9 cellular contexts compared by ENCODE assay signal in genomic region chr17:49843774-49844350, GRCh38. TPM values are rescaled to one million over a fixed set of nuclear protein-coding genes. Genes with fewer than 3 reads are reported as not detected.
DNase-seq lines count a peak whose midpoint lies in the region; ATAC-seq and TF ChIP-seq lines count a peak whose summit lies in the region.
"Had no signal": no experiment of that assay in that cellular context is flagged by ENCODE, and none has a peak within 500 bp of the region (broad histone marks: within the 10 kb centered on the region; RNA-seq: fewer than 3 reads in every experiment).

No MANE protein-coding gene starts in this region.

- no peak overlapping the region for H3K27ac ChIP-seq in DOHH2 (ENCODE audit: low read depth, low read length)

- H3K36me3 Mint-ChIP-seq in activated CD8-positive, alpha-beta T cell treated with anti-CD3 and anti-CD28 coated beads, Interleukin-2, amount 10 ng/mL, durations not matched to agents 7 days and 5 days (ENCODE audit: low read depth), result peaks cover 2% of the 10 kb centered on the region

- peaks cover 7% of the 10 kb centered on the region; the same call in 1 of the 2 replicates for H3K27me3 ChIP-seq in DOHH2 (ENCODE audit: control insufficient read depth, low read length)

- no peak overlapping the region for H3K4me3 ChIP-seq in DOHH2 (ENCODE audit: low read length)

- no peak overlapping the region for H3K4me3 Mint-ChIP-seq in activated CD8-positive, alpha-beta T cell treated with anti-CD3 and anti-CD28 coated beads, Interleukin-2, amount 10 ng/mL, durations not matched to agents 7 days and 5 days
- H3K4me3 Mint-ChIP-seq: naive B cell had no signal

- DNase-seq in HUDEP-2 (lab: John Stamatoyannopoulos, UW; ENCODE audit: unreplicated experiment in 76 of 76) (peak in 44 of 76 experiments; percentile 3 to 65 (median 32)), lung microvascular endothelial cell (ENCODE audit: low read depth in 2 of 2) (peak; percentile 45 to 74)
- peak; percentile 38 for DNase-seq in activated CD8-positive, alpha-beta T cell treated with anti-CD3 and anti-CD28 coated beads, Interleukin-2, amount 10 ng/mL, durations not matched to agents 7 days and 5 days
- DNase-seq: naive B cell had no signal

- no peaks in the 10 kb centered on the region for H3K9me3 ChIP-seq in DOHH2 (ENCODE audit: control insufficient read depth, insufficient read depth, low read length)

- H3K27ac Mint-ChIP-seq in activated CD8-positive, alpha-beta T cell treated with anti-CD3 and anti-CD28 coated beads, Interleukin-2, amount 10 ng/mL, durations not matched to agents 7 days and 5 days, result peak overlapping the region; percentile 47

- no peaks in the 10 kb centered on the region for H3K9me3 Mint-ChIP-seq in activated CD8-positive, alpha-beta T cell treated with anti-CD3 and anti-CD28 coated beads, Interleukin-2, amount 10 ng/mL, durations not matched to agents 7 days and 5 days (ENCODE audit: insufficient read depth)
- H3K9me3 Mint-ChIP-seq: naive B cell had no signal

- no peaks in the 10 kb centered on the region for H3K4me1 ChIP-seq in DOHH2 (ENCODE audit: control insufficient read depth, low read length)

- no peaks in the 10 kb centered on the region for H3K36me3 ChIP-seq in DOHH2 (ENCODE audit: control insufficient read depth, low read length)

- no peaks in the 10 kb centered on the region for H3F3A ChIP-seq in DOHH2 (ENCODE audit: control insufficient read depth, insufficient read depth)

- POLR2A ChIA-PET in activated CD8-positive, alpha-beta T cell treated with anti-CD3 and anti-CD28 coated beads, Interleukin-2, amount 10 ng/mL, durations not matched to agents 7 days and 5 days (lab: Charles Lee), result no interaction called here

- no peak for ATAC-seq in activated CD8-positive, alpha-beta T cell treated with anti-CD3 and anti-CD28 coated beads, Interleukin-2, amount 10 ng/mL, durations not matched to agents 7 days and 5 days
- ATAC-seq in HG03469 (IDR thresholded peaks at IDR 0.05; ENCODE audit: unreplicated experiment) (no peak), HG02610 (IDR thresholded peaks at IDR 0.05; ENCODE audit: unreplicated experiment) (no peak), HG03442 (IDR thresholded peaks at IDR 0.05; ENCODE audit: unreplicated experiment) (no peak)

- H3K27me3 Mint-ChIP-seq in activated CD8-positive, alpha-beta T cell treated with anti-CD3 and anti-CD28 coated beads, Interleukin-2, amount 10 ng/mL, durations not matched to agents 7 days and 5 days (ENCODE audit: low read depth), result no peaks in the 10 kb centered on the region
- H3K27me3 Mint-ChIP-seq: naive B cell had no signal

- no peaks in the 10 kb centered on the region for H3K79me2 ChIP-seq in DOHH2 (ENCODE audit: control insufficient read depth, low read length)

- H4K20me1 ChIP-seq in DOHH2 (ENCODE audit: control insufficient read depth, insufficient read depth, low read depth, low read length), result no peaks in the 10 kb centered on the region

- CTCF ChIA-PET in activated CD8-positive, alpha-beta T cell treated with anti-CD3 and anti-CD28 coated beads, Interleukin-2, amount 10 ng/mL, durations not matched to agents 7 days and 5 days (lab: Charles Lee), result interaction anchor here (1.0 to 1.1 kb wide), 3 partner anchors 128 to 286 kb away, joined by 3 to 4 read pairs (median 3); no protein-coding TSS in a partner anchor

- H3K4me2 ChIP-seq in DOHH2 (ENCODE audit: low read length), result no peak overlapping the region

- H3K9me2 ChIP-seq in DOHH2 (replicated peaks; ENCODE audit: control insufficient read depth, low read length), result no peaks in the 10 kb centered on the region

- peaks cover 24% of the 10 kb centered on the region for H3K4me1 Mint-ChIP-seq in activated CD8-positive, alpha-beta T cell treated with anti-CD3 and anti-CD28 coated beads, Interleukin-2, amount 10 ng/mL, durations not matched to agents 7 days and 5 days (ENCODE audit: low read depth)

- TF ChIP-seq CTCF in DOHH2 (IDR thresholded peaks at IDR 0.05; ENCODE audit: low read depth, low read length, poor library complexity, severe bottlenecking), result peak; percentile 50

RNA-seq across cellular contexts. Expression of gene TAC4, which starts 4.0 kb away (rescaled TPM):
- not detected for total RNA-seq in activated CD8-positive, alpha-beta T cell treated with anti-CD3 and anti-CD28 coated beads, Interleukin-2, amount 10 ng/mL, durations not matched to agents 7 days and 5 days
- total RNA-seq in lung microvascular endothelial cell, result not detected in 2 replicates
- total RNA-seq: LHCN-M2 had no signal

RNA-seq across cellular contexts. Expression of gene KAT7, which starts 55.4 kb away (rescaled TPM):
- total RNA-seq in activated CD8-positive, alpha-beta T cell treated with anti-CD3 and anti-CD28 coated beads, Interleukin-2, amount 10 ng/mL, durations not matched to agents 7 days and 5 days, result 10 to 100 TPM; 75.8 to 76.0 TPM
- 21.4 and 22.0 TPM in 2 replicates for total RNA-seq in lung microvascular endothelial cell
